ENCODE assay signal across 1 cellular context in the genomic region with DNA sequence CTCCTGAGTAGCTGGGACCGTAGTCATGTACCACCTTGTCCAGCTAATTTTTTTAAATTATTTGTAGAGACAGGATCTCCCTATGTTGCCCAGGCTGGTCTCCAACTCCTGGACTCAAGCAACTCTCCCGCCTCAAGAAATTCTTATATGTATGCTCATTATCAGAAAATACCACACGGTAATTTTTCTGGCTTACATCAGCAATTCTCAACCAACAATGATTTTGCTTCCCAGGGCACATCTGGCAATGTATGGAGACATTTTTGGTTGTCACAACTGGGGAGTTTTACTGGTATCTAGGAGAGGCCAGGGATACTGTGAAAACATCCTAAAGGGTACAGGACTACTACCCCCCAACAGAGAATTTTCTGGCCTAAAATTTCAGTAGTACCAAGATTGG.
A peak's percentile ranks its signal among the peaks of the same experiment; 100 is the strongest.
TF ChIP-seq lines count a peak whose summit lies in the region.

No MANE protein-coding gene starts in this region.

TF ChIP-seq in HepG2, 621 proteins besides CTCF, POLR2A, EP300 and RAD21:
- TF ChIP-seq MAFF (IDR thresholded peaks at IDR 0.05; ENCODE audit: low read depth, low read length) (peak; percentile 75), MAFK (conservative IDR thresholded peaks at IDR 0.05 in 1 of 2, IDR thresholded peaks at IDR 0.05 in 1 of 2; ENCODE audit: low read length in 2 of 2) (peak; percentile 58 to 79; a peak in 3 of 4 replicates), ZNF616 (CRISPR knock-in tag; IDR thresholded peaks at IDR 0.05; ENCODE audit: low read depth) (no peak)
